ENCODE assay signal across 9 cellular contexts in genomic region chr9:87479801-87480201, GRCh38. TPM values are rescaled to one million over a fixed set of nuclear protein-coding genes. Genes with fewer than 3 reads are reported as not detected.
DNase-seq lines count a peak whose midpoint lies in the region; ATAC-seq and TF ChIP-seq lines count a peak whose summit lies in the region.
"Had no signal": no experiment of that assay in that cellular context is flagged by ENCODE, and none has a peak within 500 bp of the region (broad histone marks: within the 10 kb centered on the region; RNA-seq: fewer than 3 reads in every experiment).

No MANE protein-coding gene starts in this region.

- H3K4me1 Mint-ChIP-seq in Calu3 (ENCODE audit: low read depth, unreplicated experiment) (no peaks in the 10 kb centered on the region), endothelial cell (ENCODE audit: unreplicated experiment) (no peaks in the 10 kb centered on the region)

- H3K4me3 Mint-ChIP-seq in Calu3 (ENCODE audit: low read depth, unreplicated experiment) (no peak overlapping the region), endothelial cell (ENCODE audit: unreplicated experiment) (no peak overlapping the region)
- H3K4me3 Mint-ChIP-seq: activated naive CD8-positive, alpha-beta T cell treated with anti-CD3 and anti-CD28 coated beads, Interleukin-2, amount 10 ng/mL, durations not matched to agents 7 days and 5 days had no signal

- TF ChIP-seq CTCF in Calu3 (IDR thresholded peaks at IDR 0.05; ENCODE audit: unreplicated experiment) (no peak), endothelial cell (IDR thresholded peaks at IDR 0.05; ENCODE audit: unreplicated experiment) (no peak)

- intact Hi-C loops in Calu3 (cut with micrococcal nuclease; ENCODE audit: unreplicated experiment) = no loop called here

- no TSS peak for BruUV-seq in Calu3 (replicated peaks; lab: Mats Ljungman, UMichigan)

- H3K27me3 Mint-ChIP-seq in Calu3 (ENCODE audit: unreplicated experiment) (no peaks in the 10 kb centered on the region), endothelial cell (ENCODE audit: unreplicated experiment) (peaks cover 1% of the 10 kb centered on the region)
- H3K27me3 Mint-ChIP-seq: activated naive CD8-positive, alpha-beta T cell treated with anti-CD3 and anti-CD28 coated beads, Interleukin-2, amount 10 ng/mL, durations not matched to agents 7 days and 5 days had no signal

- no peak overlapping the region for H3K27ac Mint-ChIP-seq in Calu3 (ENCODE audit: unreplicated experiment)
- no peak overlapping the region for H3K27ac Mint-ChIP-seq in endothelial cell (ENCODE audit: unreplicated experiment)
- H3K27ac Mint-ChIP-seq: activated naive CD8-positive, alpha-beta T cell treated with anti-CD3 and anti-CD28 coated beads, Interleukin-2, amount 10 ng/mL, durations not matched to agents 7 days and 5 days had no signal

- H3K9me3 Mint-ChIP-seq in Calu3 (ENCODE audit: low read depth, unreplicated experiment) (no peaks in the 10 kb centered on the region), endothelial cell (ENCODE audit: unreplicated experiment) (no peaks in the 10 kb centered on the region)
- H3K9me3 Mint-ChIP-seq: activated naive CD8-positive, alpha-beta T cell treated with anti-CD3 and anti-CD28 coated beads, Interleukin-2, amount 10 ng/mL, durations not matched to agents 7 days and 5 days had no signal

- ATAC-seq in GM19455 (IDR thresholded peaks at IDR 0.05; ENCODE audit: unreplicated experiment) (peak; percentile 86), HG03439 (IDR thresholded peaks at IDR 0.05; ENCODE audit: unreplicated experiment) (peak; percentile 82)

- CTCF ChIA-PET in Calu3 (lab: Charles Lee) = no interaction called here

- DNase-seq in Calu3 = peak; percentile 37
- DNase-seq in astrocyte of the hippocampus (ENCODE audit: low read depth, low spot score) = peak; percentile 83
- DNase-seq in amniotic stem cell (lab: John Stamatoyannopoulos, UW) = no peak
- no peak for DNase-seq in GM19240 (ENCODE audit: insufficient read length, low spot score)
- DNase-seq in endothelial cell (ENCODE audit: low spot score) = no peak
- DNase-seq in effector CD8-positive, alpha-beta T cell (lab: John Stamatoyannopoulos, UW) = no peak
- DNase-seq: activated naive CD8-positive, alpha-beta T cell treated with anti-CD3 and anti-CD28 coated beads, Interleukin-2, amount 10 ng/mL, durations not matched to agents 7 days and 5 days had no signal

- no peaks in the 10 kb centered on the region for H3K36me3 Mint-ChIP-seq in Calu3 (ENCODE audit: insufficient read depth, unreplicated experiment)
- no peaks in the 10 kb centered on the region for H3K36me3 Mint-ChIP-seq in endothelial cell (ENCODE audit: low read depth, unreplicated experiment)
- H3K36me3 Mint-ChIP-seq: activated naive CD8-positive, alpha-beta T cell treated with anti-CD3 and anti-CD28 coated beads, Interleukin-2, amount 10 ng/mL, durations not matched to agents 7 days and 5 days had no signal

RNA-seq across cellular contexts. Expression of gene DAPK1, which starts 17.9 kb away (rescaled TPM):
- 133 and 166 TPM in 2 replicates for total RNA-seq in Calu3 (2022)
- 36.8 TPM for total RNA-seq in endothelial cell (ENCODE audit: unreplicated experiment)

Comparison
In these comparisons a context has a peak if more than half of its experiments do, and no peak if none do; other contexts are left out.
1. DNase-seq: peak in Calu3 (single experiment) and astrocyte of the hippocampus (single experiment); none in amniotic stem cell (single experiment), GM19240 (single experiment), endothelial cell (single experiment) and effector CD8-positive, alpha-beta T cell (single experiment).